ENCODE assay signal across 8 cellular contexts in genomic region chr17:5783269-5783668, GRCh38.
"Had no signal": no experiment of that assay in that cellular context is flagged by ENCODE, and none has a peak within 500 bp of the region (broad histone marks: within the 10 kb centered on the region; RNA-seq: fewer than 3 reads in every experiment).

No MANE protein-coding gene starts in this region.

- ATAC-seq: GM12878 had no signal

- FAIRE-seq: G401.6, GM12878, GM12891, GM12892, GM18507, GM19239 had no signal

- H3K4me3 ChIP-seq: GM12878 had no signal

- DNase-seq: GDM1, GF-D8 had no signal
